In the genomic region with DNA sequence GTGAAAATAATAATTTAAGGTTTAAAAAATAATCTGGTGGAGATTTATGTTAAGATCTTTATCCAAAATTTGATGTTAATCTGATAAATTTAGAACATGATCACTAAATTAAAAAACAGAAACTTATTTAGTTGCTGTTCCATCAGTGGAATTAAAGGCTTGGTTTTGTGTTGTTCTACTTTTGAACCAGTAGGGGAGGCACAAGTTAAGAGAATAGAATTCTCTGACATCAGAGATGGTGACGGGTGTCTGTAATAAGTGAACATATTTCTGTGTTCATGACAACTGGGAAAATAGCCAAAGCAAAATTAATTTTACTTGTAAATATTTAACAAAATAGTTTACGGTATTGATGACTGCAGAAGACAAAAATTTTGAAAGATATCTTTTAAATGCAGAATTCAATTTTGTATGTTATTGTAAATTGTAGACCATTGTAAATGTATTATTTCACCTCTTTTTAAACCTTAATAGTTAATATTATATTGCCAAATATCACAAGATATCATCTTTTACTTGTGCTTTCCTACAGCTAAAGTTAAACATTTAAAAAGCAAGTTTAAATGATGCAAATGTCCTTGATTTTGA, we compare ENCODE assay signal across 9 cellular contexts.
A peak's percentile ranks its signal among the peaks of the same experiment; 100 is the strongest.
DNase-seq lines count a peak whose midpoint lies in the region; ATAC-seq and TF ChIP-seq lines count a peak whose summit lies in the region.
"Had no signal": no experiment of that assay in that cellular context is flagged by ENCODE, and none has a peak within 500 bp of the region (broad histone marks: within the 10 kb centered on the region; RNA-seq: fewer than 3 reads in every experiment).

No MANE protein-coding gene starts in this region.

- intact Hi-C loops in tibial artery (cut with DNase I; ENCODE audit: low total_unique reads) = loop anchor here (10.0 kb wide), 1 partner anchor 152 kb away; no protein-coding TSS in a partner anchor

- H3K4me3 ChIP-seq in NB4 (ENCODE audit: low read depth, low read length) = no peak overlapping the region
- H3K4me3 ChIP-seq in tibial artery = no peak overlapping the region
- H3K4me3 ChIP-seq: SJSA1 had no signal

- no peaks in the 10 kb centered on the region for H3K27me3 ChIP-seq in tibial artery
- H3K27me3 ChIP-seq: SJSA1 had no signal

- peak; percentile 61 for ATAC-seq in GM21526 (IDR thresholded peaks at IDR 0.05; ENCODE audit: low FRiP score, unreplicated experiment)

- H3K36me3 ChIP-seq in tibial artery = peaks cover 7 to 21% (median 9%) of the 10 kb centered on the region in 3 donors

- no peak for TF ChIP-seq POLR2A in NB4 (IDR thresholded peaks at IDR 0.05; ENCODE audit: extremely low read depth, insufficient read length)

- TF ChIP-seq CTCF in NB4 (IDR thresholded peaks at IDR 0.05; ENCODE audit: low read depth, low read length) = peak; percentile 76
- TF ChIP-seq CTCF in VCaP (conservative IDR thresholded peaks at IDR 0.05) = peak; percentile 91
- TF ChIP-seq CTCF in tibial artery (IDR thresholded peaks at IDR 0.05) = peak; percentile 67 to 73

- H3K9me3 ChIP-seq in tibial artery = no peaks in the 10 kb centered on the region
- H3K9me3 ChIP-seq: SJSA1 had no signal

- H3K4me1 ChIP-seq in tibial artery = no peaks in the 10 kb centered on the region
- H3K4me1 ChIP-seq: SJSA1 had no signal

- no peak overlapping the region for H3K27ac ChIP-seq in VCaP
- no peak overlapping the region for H3K27ac ChIP-seq in tibial artery
- H3K27ac ChIP-seq: SJSA1 had no signal

- DNase-seq in DMS53 (lab: John Stamatoyannopoulos, UW) = peak; percentile 85
- peak; percentile 60 for DNase-seq in NB4 (ENCODE audit: low read depth)
- DNase-seq in hepatic stellate cell (ENCODE audit: low spot score) = peak; percentile 10
- DNase-seq in tibial artery = no peak
- no peak for DNase-seq in GOT3 (lab: John Stamatoyannopoulos, UW)
- DNase-seq in OCI-M2 (lab: John Stamatoyannopoulos, UW; ENCODE audit: unreplicated experiment) = no peak

Comparison
In these comparisons a context has a peak if more than half of its experiments do, and no peak if none do; other contexts are left out.
1. DNase-seq: peak in DMS53 (single experiment), NB4 (single experiment) and hepatic stellate cell (single experiment); none in tibial artery (0 of 2), GOT3 (single experiment) and OCI-M2 (single experiment).
2. Peak in every context shown above with its lines, with median percentiles within 50 percentile points of each other: CTCF ChIP-seq.